8 cellular contexts compared by ENCODE assay signal in genomic region chr1:46394872-46395465, GRCh38. TPM values are rescaled to one million over a fixed set of nuclear protein-coding genes. Genes with fewer than 3 reads are reported as not detected.
DNase-seq lines count a peak whose midpoint lies in the region; ATAC-seq and TF ChIP-seq lines count a peak whose summit lies in the region.

No MANE protein-coding gene starts in this region.

- H3K4me1 Mint-ChIP-seq in brain = peaks cover 51% of the 10 kb centered on the region
- peaks cover 6% of the 10 kb centered on the region for H3K4me1 Mint-ChIP-seq in stimulated activated effector memory CD8-positive, alpha-beta T cell treated with anti-CD3 and anti-CD28 coated beads, Interleukin-12 subunit alpha, Interleukin-12 subunit beta, amount 100 ng/mL, for 72 hours

- H3K27ac ChIP-seq in left lung (no peak overlapping the region), brain microvascular endothelial cell (no peak overlapping the region)

- H3K4me1 ChIP-seq in left lung = peaks cover 0 to 19% of the 10 kb centered on the region in 2 donors

- H3K4me3 Mint-ChIP-seq in brain = peak overlapping the region; percentile 85 to 93 (median 92)
- peak overlapping the region; percentile 56 for H3K4me3 Mint-ChIP-seq in stimulated activated effector memory CD8-positive, alpha-beta T cell treated with anti-CD3 and anti-CD28 coated beads, Interleukin-12 subunit alpha, Interleukin-12 subunit beta, amount 100 ng/mL, for 72 hours

- TF ChIP-seq CTCF in HFF-Myc (IDR thresholded peaks at IDR 0.05; ENCODE audit: low read depth, low read length, missing control alignments) (no peak), brain (conservative IDR thresholded peaks at IDR 0.05) (no peak), left lung (IDR thresholded peaks at IDR 0.05) (no peak), brain microvascular endothelial cell (IDR thresholded peaks at IDR 0.05; ENCODE audit: low read depth, low read length, missing control alignments) (no peak)

- in situ Hi-C loops in brain microvascular endothelial cell (cut with HindIII; ENCODE audit: low pct_ligation_motif_present, low sequenced_read_pairs) = no loop called here

- H3K27me3 ChIP-seq in left lung = peaks cover 0 to 9% of the 10 kb centered on the region in 2 donors
- peaks cover 21% of the 10 kb centered on the region for H3K27me3 ChIP-seq in brain microvascular endothelial cell (replicated peaks)

- peaks cover 9% of the 10 kb centered on the region for H3K36me3 Mint-ChIP-seq in brain
- H3K36me3 Mint-ChIP-seq in stimulated activated effector memory CD8-positive, alpha-beta T cell treated with anti-CD3 and anti-CD28 coated beads, Interleukin-12 subunit alpha, Interleukin-12 subunit beta, amount 100 ng/mL, for 72 hours = no peaks in the 10 kb centered on the region

- H3K9me3 Mint-ChIP-seq in brain = peaks cover 11 to 17% (median 12%) of the 10 kb centered on the region in 5 experiments
- H3K9me3 Mint-ChIP-seq in stimulated activated effector memory CD8-positive, alpha-beta T cell treated with anti-CD3 and anti-CD28 coated beads, Interleukin-12 subunit alpha, Interleukin-12 subunit beta, amount 100 ng/mL, for 72 hours = peaks cover 4% of the 10 kb centered on the region

- peak; percentile 23 for ATAC-seq in left lung
- no peak for ATAC-seq in stimulated activated effector memory CD8-positive, alpha-beta T cell treated with anti-CD3 and anti-CD28 coated beads, Interleukin-12 subunit alpha, Interleukin-12 subunit beta, amount 100 ng/mL, for 72 hours

- peaks cover 0 to 5% of the 10 kb centered on the region in 2 donors for H3K9me3 ChIP-seq in left lung

- peak overlapping the region; percentile 21 to 83 (median 54) for H3K27ac Mint-ChIP-seq in brain
- no peak overlapping the region for H3K27ac Mint-ChIP-seq in stimulated activated effector memory CD8-positive, alpha-beta T cell treated with anti-CD3 and anti-CD28 coated beads, Interleukin-12 subunit alpha, Interleukin-12 subunit beta, amount 100 ng/mL, for 72 hours

- intact Hi-C loops in left lung (cut with DNase I) = no loop called here

- DNase-seq in HFF-Myc (ENCODE audit: extremely low read depth, low read depth) (no peak), left lung (no peak), HuH-7 (ENCODE audit: low spot score) (no peak), brain microvascular endothelial cell (no peak), NCI-H1694 treated with DMSO at 0.1 percent for 48 hours (lab: John Stamatoyannopoulos, UW) (no peak), NCI-H524 (lab: John Stamatoyannopoulos, UW) (no peak)
- no peak for DNase-seq in stimulated activated effector memory CD8-positive, alpha-beta T cell treated with anti-CD3 and anti-CD28 coated beads, Interleukin-12 subunit alpha, Interleukin-12 subunit beta, amount 100 ng/mL, for 72 hours (ENCODE audit: low spot score in 2 of 2)

- H3K4me3 ChIP-seq in HFF-Myc (replicated peaks; ENCODE audit: low read depth, low read length) (peak overlapping the region; percentile 42), left lung (peak overlapping the region; percentile 32 to 49), brain microvascular endothelial cell (ENCODE audit: low read depth, low read length) (no peak overlapping the region)

- peaks cover 19% of the 10 kb centered on the region for H3K27me3 Mint-ChIP-seq in brain

- H3K36me3 ChIP-seq in left lung (no peaks in the 10 kb centered on the region), brain microvascular endothelial cell (replicated peaks) (no peaks in the 10 kb centered on the region)

RNA-seq across cellular contexts. Expression of gene FAAH, which starts 0.9 kb away (rescaled TPM):
- 25.0 TPM for polyA plus RNA-seq in brain (ENCODE audit: insufficient read depth, low read depth, low replicate concordance)
- 10 to 100 TPM; 23.3 to 25.8 TPM for total RNA-seq in left lung

RNA-seq across cellular contexts. Expression of gene NSUN4, which starts 54.4 kb away (rescaled TPM):
- 13.3 TPM for polyA plus RNA-seq in brain (ENCODE audit: insufficient read depth, low read depth, low replicate concordance)
- 10 to 100 TPM; 22.6 to 25.8 TPM for total RNA-seq in left lung
